In genomic region chr12:2641209-2641608, GRCh38 we compare ENCODE assay signal across 8 cellular contexts.
DNase-seq lines count a peak whose midpoint lies in the region; ATAC-seq and TF ChIP-seq lines count a peak whose summit lies in the region.

No MANE protein-coding gene starts in this region.

- peak; percentile 11 for DNase-seq in CD1c-positive myeloid dendritic cell (ENCODE audit: extremely low spot score)
- peak; percentile 58 for DNase-seq in LHCN-M2 (ENCODE audit: low read depth)
- DNase-seq in mammary epithelial cell: no peak
- no peak for DNase-seq in lung (ENCODE audit: low spot score)
- no peak for DNase-seq in PC-9
- DNase-seq in activated T-cell treated with anti-CD3 and anti-CD28 coated beads, Interleukin-2, amount 50 U/mL, for 72 hours: no peak

- dilution Hi-C loops in mammary epithelial cell (cut with HindIII; ENCODE audit: low sequenced_read_pairs): no loop called here

- H4K20me1 ChIP-seq in mammary epithelial cell (ENCODE audit: insufficient read depth, low read length) (no peaks in the 10 kb centered on the region), PC-9 (ENCODE audit: insufficient read depth) (0 out of 2 replicates have a peak, but pooled peaks cover 5% of the 10 kb centered on the region)

- CTCF ChIA-PET in mammary epithelial cell (lab: Charles Lee; ENCODE audit: low non-redundant PET) (interaction anchor here (0.6 to 0.7 kb wide), 2 partner anchors 298 to 544 kb away, joined by 3 to 12 read pairs; no protein-coding TSS in a partner anchor), PC-9 (lab: Charles Lee) (no interaction called here)

- POLR2A ChIA-PET in PC-9 (lab: Charles Lee; ENCODE audit: unreplicated experiment): no interaction called here

- intact Hi-C loops in mammary epithelial cell (cut with micrococcal nuclease): loop anchor here (2.0 kb wide), 1 partner anchor 42 kb away; no protein-coding TSS in a partner anchor
- intact Hi-C loops in PC-9 (cut with micrococcal nuclease; ENCODE audit: unreplicated experiment): no loop called here

- peaks cover 17% of the 10 kb centered on the region for H3K4me1 ChIP-seq in mammary epithelial cell (ENCODE audit: insufficient read depth, low read length)
- peaks cover 0 to 3% of the 10 kb centered on the region in 2 donors for H3K4me1 ChIP-seq in lung (ENCODE audit: control insufficient read depth in 2 of 2, insufficient read depth in 2 of 2, low read length in 2 of 2)
- H3K4me1 ChIP-seq in PC-9 (replicated peaks; ENCODE audit: insufficient read depth): no peaks in the 10 kb centered on the region

- in situ Hi-C loops in mammary epithelial cell (cut with MboI; ENCODE audit: low sequenced_read_pairs in 2 of 2): no loop called here

- peak; percentile 13 to 27 for TF ChIP-seq CTCF in mammary epithelial cell (conservative IDR thresholded peaks at IDR 0.05 in 1 of 2, IDR thresholded peaks at IDR 0.05 in 1 of 2; ENCODE audit: extremely low read depth in 1 of 2, insufficient read depth in 1 of 2, low read depth in 1 of 2, low read length in 2 of 2)
- TF ChIP-seq CTCF in lung (IDR thresholded peaks at IDR 0.05; ENCODE audit: control extremely low read depth, extremely low read depth): no peak
- TF ChIP-seq CTCF in PC-9 (conservative IDR thresholded peaks at IDR 0.05): no peak; the same call in 1 of the 2 replicates

- H3K36me3 ChIP-seq in mammary epithelial cell (ENCODE audit: insufficient read depth, low read length) (no peaks in the 10 kb centered on the region), lung (ENCODE audit: control insufficient read depth in 2 of 2, insufficient read depth in 2 of 2, low read length in 2 of 2) (no peaks in the 10 kb centered on the region), PC-9 (ENCODE audit: low read depth) (no peaks in the 10 kb centered on the region)

- H3K4me2 ChIP-seq in mammary epithelial cell (ENCODE audit: insufficient read depth, low read depth, low read length) (peak overlapping the region; percentile 6), PC-9 (no peak overlapping the region)

- H3K4me1 Mint-ChIP-seq in activated T-cell treated with anti-CD3 and anti-CD28 coated beads, Interleukin-2, amount 50 U/mL, for 72 hours (ENCODE audit: low read depth): peaks cover 22% of the 10 kb centered on the region

- H3K27me3 Mint-ChIP-seq in activated T-cell treated with anti-CD3 and anti-CD28 coated beads, Interleukin-2, amount 50 U/mL, for 72 hours (ENCODE audit: low read depth): peaks cover 40% of the 10 kb centered on the region

- H3K79me2 ChIP-seq in mammary epithelial cell (ENCODE audit: insufficient read depth, low read length) (no peaks in the 10 kb centered on the region), PC-9 (ENCODE audit: low read depth) (no peaks in the 10 kb centered on the region)

- H3K4me3 ChIP-seq in mammary epithelial cell (replicated peaks in 1 of 3; ENCODE audit: insufficient read depth in 1 of 3, low read depth in 2 of 3, low read length in 3 of 3): no peak overlapping the region
- no peak overlapping the region for H3K4me3 ChIP-seq in lung
- H3K4me3 ChIP-seq in PC-9: no peak overlapping the region

- 93% methylated on average over 5 of the region's 6 CpGs for WGBS in mammary epithelial cell (ENCODE audit: low coverage, missing lambda C conversion rate)
- WGBS in lung, 2 donors: 54 to 56% methylated on average over 6 of the region's 6 CpGs

- H3K27ac ChIP-seq in mammary epithelial cell (ENCODE audit: insufficient read depth, low read depth, low read length) (peak overlapping the region; percentile 10), lung (ENCODE audit: low read depth in 1 of 2, low read length in 1 of 2) (peak overlapping the region; percentile 8 to 46), PC-9 (no peak overlapping the region)

- H3K4me3 Mint-ChIP-seq in activated T-cell treated with anti-CD3 and anti-CD28 coated beads, Interleukin-2, amount 50 U/mL, for 72 hours: no peak overlapping the region

- no peaks in the 10 kb centered on the region for H3K9me3 Mint-ChIP-seq in activated T-cell treated with anti-CD3 and anti-CD28 coated beads, Interleukin-2, amount 50 U/mL, for 72 hours

- ATAC-seq in lung (ENCODE audit: insufficient read depth, low FRiP score): peak; percentile 31
- no peak for ATAC-seq in GM18517 (IDR thresholded peaks at IDR 0.05; ENCODE audit: unreplicated experiment)
- ATAC-seq in HG03571 (IDR thresholded peaks at IDR 0.05; ENCODE audit: unreplicated experiment): no peak
- ATAC-seq in activated T-cell treated with anti-CD3 and anti-CD28 coated beads, Interleukin-2, amount 50 U/mL, for 72 hours (replicated peaks in 1 of 2): no peak

- no peaks in the 10 kb centered on the region for H3K36me3 Mint-ChIP-seq in activated T-cell treated with anti-CD3 and anti-CD28 coated beads, Interleukin-2, amount 50 U/mL, for 72 hours (ENCODE audit: insufficient read depth in 2 of 2)

- H2AFZ ChIP-seq in mammary epithelial cell (ENCODE audit: low read depth, low read length): peak overlapping the region; percentile 70
- no peak overlapping the region for H2AFZ ChIP-seq in PC-9

- H3K9me2 ChIP-seq in PC-9 (ENCODE audit: insufficient read depth): no peaks in the 10 kb centered on the region

- H3K27me3 ChIP-seq in mammary epithelial cell (ENCODE audit: insufficient read depth, low read length) (no peaks in the 10 kb centered on the region), lung (ENCODE audit: control insufficient read depth, insufficient read depth) (no peaks in the 10 kb centered on the region), PC-9 (ENCODE audit: insufficient read depth, low read depth) (peaks cover 99% of the 10 kb centered on the region)

- no peak overlapping the region for H3K9ac ChIP-seq in mammary epithelial cell (ENCODE audit: insufficient read depth, low read length)

- no peak overlapping the region for H3K27ac Mint-ChIP-seq in activated T-cell treated with anti-CD3 and anti-CD28 coated beads, Interleukin-2, amount 50 U/mL, for 72 hours

- BruUV-seq in mammary epithelial cell (replicated peaks; lab: Mats Ljungman, UMichigan): no TSS peak
- BruUV-seq in PC-9 (replicated peaks; lab: Mats Ljungman, UMichigan): no TSS peak

- H3K9me3 ChIP-seq in mammary epithelial cell (replicated peaks; ENCODE audit: insufficient read depth, low read length): no peaks in the 10 kb centered on the region
- peaks cover 0 to 2% of the 10 kb centered on the region in 2 donors for H3K9me3 ChIP-seq in lung (ENCODE audit: control insufficient read depth in 2 of 2, insufficient read depth in 1 of 2, low read length in 1 of 2)
- H3K9me3 ChIP-seq in PC-9 (ENCODE audit: insufficient read depth, low read depth): no peaks in the 10 kb centered on the region

- no peaks in the 10 kb centered on the region for H3F3A ChIP-seq in PC-9 (ENCODE audit: insufficient read depth, low read depth)

Comparison
In these comparisons a context has a peak if more than half of its experiments do, and no peak if none do; other contexts are left out.
1. DNase-seq: peak in CD1c-positive myeloid dendritic cell (single experiment) and LHCN-M2 (single experiment); none in mammary epithelial cell (single experiment), lung (single experiment), PC-9 (0 of 2) and activated T-cell treated with anti-CD3 and anti-CD28 coated beads, Interleukin-2, amount 50 U/mL, for 72 hours (0 of 2).
2. CTCF ChIP-seq: peak in mammary epithelial cell (2 of 2); none in lung (single experiment) and PC-9 (single experiment).